In genomic region chr9:74499770-74500583, GRCh38 we compare ENCODE assay signal across 10 cellular contexts. TPM values are rescaled to one million over a fixed set of nuclear protein-coding genes. Genes with fewer than 3 reads are reported as not detected.
A peak's percentile ranks its signal among the peaks of the same experiment; 100 is the strongest.
DNase-seq lines count a peak whose midpoint lies in the region; ATAC-seq and TF ChIP-seq lines count a peak whose summit lies in the region.
"Had no signal": no experiment of that assay in that cellular context is flagged by ENCODE, and none has a peak within 500 bp of the region (broad histone marks: within the 10 kb centered on the region; RNA-seq: fewer than 3 reads in every experiment).

No MANE protein-coding gene starts in this region.

- peak overlapping the region; percentile 70 for H3K4me3 Mint-ChIP-seq in CD8-positive, alpha-beta T cell
- H3K4me3 Mint-ChIP-seq in WTC11, result peak overlapping the region; percentile 82

- H3K4me2 ChIP-seq in parathyroid adenoma (ENCODE audit: low read length), result peak overlapping the region; percentile 99

- no peak for DNase-seq in CD8-positive, alpha-beta T cell
- peak; percentile 28 for DNase-seq in WTC11 (ENCODE audit: low spot score)
- DNase-seq in fibroblast of peridontal ligament (ENCODE audit: extremely low read depth), result peak; percentile 13
- no peak for DNase-seq in DMS153 (lab: John Stamatoyannopoulos, UW)
- no peak for DNase-seq in activated effector memory CD4-positive, alpha-beta T cell treated with Interleukin-2 at 50 U/mL for 16 hours
- DNase-seq in KG1 (lab: John Stamatoyannopoulos, UW), result no peak
- DNase-seq: Kasumi-1 had no signal

- no peaks in the 10 kb centered on the region for H3K9me3 Mint-ChIP-seq in CD8-positive, alpha-beta T cell
- no peaks in the 10 kb centered on the region for H3K9me3 Mint-ChIP-seq in WTC11

- H3K79me2 ChIP-seq in parathyroid adenoma, result no peaks in the 10 kb centered on the region

- no peaks in the 10 kb centered on the region for H3K9me3 ChIP-seq in CD8-positive, alpha-beta T cell (ENCODE audit: low read length)
- H3K9me3 ChIP-seq in parathyroid adenoma (ENCODE audit: control insufficient read depth, low read length), result no peaks in the 10 kb centered on the region
- H3K9me3 ChIP-seq: neutrophil had no signal

- peaks cover 43% of the 10 kb centered on the region for H3K4me1 Mint-ChIP-seq in CD8-positive, alpha-beta T cell (ENCODE audit: low read depth)
- peaks cover 34% of the 10 kb centered on the region for H3K4me1 Mint-ChIP-seq in WTC11

- H2AFZ ChIP-seq in parathyroid adenoma, result no peak overlapping the region

- POLR2A ChIA-PET in CD8-positive, alpha-beta T cell (lab: Charles Lee), result no interaction called here
- POLR2A ChIA-PET in WTC11 (lab: Charles Lee), result no interaction called here

- intact Hi-C loops in CD8-positive, alpha-beta T cell (cut with DNase I, micrococcal nuclease), result no loop called here

- H3K9ac ChIP-seq in parathyroid adenoma, result no peak overlapping the region

- TF ChIP-seq CTCF in CD8-positive, alpha-beta T cell (IDR thresholded peaks at IDR 0.05), result no peak
- TF ChIP-seq CTCF in WTC11 (IDR thresholded peaks at IDR 0.05) (no peak), parathyroid adenoma (IDR thresholded peaks at IDR 0.05) (no peak)

- no peak overlapping the region for H3K27ac ChIP-seq in CD8-positive, alpha-beta T cell (ENCODE audit: low read depth, low read length)
- no peak overlapping the region for H3K27ac ChIP-seq in parathyroid adenoma
- H3K27ac ChIP-seq: neutrophil had no signal

- ATAC-seq in CD8-positive, alpha-beta T cell, result no peak
- ATAC-seq in WTC11 (peak; percentile 1), HG02798 (IDR thresholded peaks at IDR 0.05; ENCODE audit: poor library complexity, unreplicated experiment) (no peak)

- H3K27me3 ChIP-seq in CD8-positive, alpha-beta T cell (ENCODE audit: insufficient read depth, low read length), result peaks cover 18% of the 10 kb centered on the region
- H3K27me3 ChIP-seq in parathyroid adenoma (ENCODE audit: control insufficient read depth, insufficient read depth, low read length), result no peaks in the 10 kb centered on the region

- H3K4me3 ChIP-seq in CD8-positive, alpha-beta T cell (ENCODE audit: low read depth, low read length), result no peak overlapping the region
- H3K4me3 ChIP-seq in parathyroid adenoma (ENCODE audit: low read depth, low read length), result no peak overlapping the region

- peaks cover 44% of the 10 kb centered on the region for H3K27me3 Mint-ChIP-seq in CD8-positive, alpha-beta T cell (ENCODE audit: low read depth)
- H3K27me3 Mint-ChIP-seq in WTC11 (ENCODE audit: low read depth), result peaks cover 42% of the 10 kb centered on the region

- H3K4me1 ChIP-seq in CD8-positive, alpha-beta T cell (ENCODE audit: insufficient read depth, low read length), result peaks cover 17% of the 10 kb centered on the region
- H3K4me1 ChIP-seq in parathyroid adenoma, result no peaks in the 10 kb centered on the region

- CTCF ChIA-PET in CD8-positive, alpha-beta T cell (lab: Charles Lee), result no interaction called here
- CTCF ChIA-PET in WTC11 (lab: Charles Lee), result interaction anchor here (1.6 kb wide), 1 partner anchor 70 kb away, joined by 3 read pairs; no protein-coding TSS in a partner anchor

- peaks cover 7% of the 10 kb centered on the region for H3K36me3 Mint-ChIP-seq in CD8-positive, alpha-beta T cell
- no peaks in the 10 kb centered on the region for H3K36me3 Mint-ChIP-seq in WTC11

- no peaks in the 10 kb centered on the region for H3K36me3 ChIP-seq in CD8-positive, alpha-beta T cell (ENCODE audit: insufficient read depth, low read length)
- no peaks in the 10 kb centered on the region for H3K36me3 ChIP-seq in parathyroid adenoma (ENCODE audit: control insufficient read depth, insufficient read depth, low read length)
- H3K36me3 ChIP-seq: neutrophil had no signal

- no peak overlapping the region for H3K27ac Mint-ChIP-seq in CD8-positive, alpha-beta T cell
- H3K27ac Mint-ChIP-seq in WTC11, result no peak overlapping the region

TF ChIP-seq in WTC11, 78 proteins besides CTCF, POLR2A, EP300 and RAD21:
- TF ChIP-seq MAX (CRISPR knock-in tag; IDR thresholded peaks at IDR 0.05) (0 out of 2 replicates have a peak, but pooled peaks have one; percentile 12), NR3C1 (CRISPR knock-in tag; conservative IDR thresholded peaks at IDR 0.05; ENCODE audit: low read depth) (no peak)

RNA-seq across cellular contexts. Expression of gene RORB, which starts 2.8 kb away (rescaled TPM):
- not detected for total RNA-seq in CD8-positive, alpha-beta T cell
- 4.1 to 8.7 TPM (median 4.5 TPM) in 3 replicates for total RNA-seq in WTC11 (2021)

Comparison
In these comparisons a context has a peak if more than half of its experiments do, and no peak if none do; other contexts are left out.
1. DNase-seq: peak in WTC11 (single experiment) and fibroblast of peridontal ligament (single experiment); none in CD8-positive, alpha-beta T cell (0 of 7), DMS153 (single experiment), activated effector memory CD4-positive, alpha-beta T cell treated with Interleukin-2 at 50 U/mL for 16 hours (single experiment) and KG1 (single experiment).